In genomic region chr2:24754985-24755690, GRCh38 we compare ENCODE assay signal across 18 cellular contexts. TPM values are rescaled to one million over a fixed set of nuclear protein-coding genes. Genes with fewer than 3 reads are reported as not detected.
DNase-seq lines count a peak whose midpoint lies in the region; ATAC-seq, FAIRE-seq and TF ChIP-seq lines count a peak whose summit lies in the region.
"Had no signal": no experiment of that assay in that cellular context is flagged by ENCODE, and none has a peak within 500 bp of the region (broad histone marks: within the 10 kb centered on the region; RNA-seq: fewer than 3 reads in every experiment).

No MANE protein-coding gene starts in this region.

- no TSS peak for BruUV-seq in HepG2 (replicated peaks; lab: Mats Ljungman, UMichigan)

- TF ChIP-seq CTCF in HepG2 (CRISPR knock-in tag; IDR thresholded peaks at IDR 0.05), result no peak
- no peak for TF ChIP-seq CTCF in right lobe of liver (IDR thresholded peaks at IDR 0.05)
- no peak for TF ChIP-seq CTCF in bronchial epithelial cell (IDR thresholded peaks at IDR 0.05; ENCODE audit: insufficient read depth, low read length, severe bottlenecking)
- no peak for TF ChIP-seq CTCF in body of pancreas (IDR thresholded peaks at IDR 0.05)
- no peak for TF ChIP-seq CTCF in kidney (IDR thresholded peaks at IDR 0.05; ENCODE audit: borderline replicate concordance, extremely low read depth, insufficient read depth)

- H3K27ac ChIP-seq in HepG2 (ENCODE audit: extremely low read length, insufficient read depth, low read length) (no peak overlapping the region), right lobe of liver (no peak overlapping the region), body of pancreas (no peak overlapping the region), kidney (ENCODE audit: low read depth in 2 of 2, low read length in 2 of 2) (no peak overlapping the region)
- H3K27ac ChIP-seq: right atrium auricular region had no signal

- H3K4me2 ChIP-seq in HepG2 (ENCODE audit: low read depth, low read length), result no peak overlapping the region

- no peaks in the 10 kb centered on the region for H3K27me3 ChIP-seq in HepG2 (ENCODE audit: control insufficient read depth in 1 of 2, insufficient read depth in 2 of 2, low read length in 2 of 2)
- H3K27me3 ChIP-seq in right lobe of liver, result no peaks in the 10 kb centered on the region
- H3K27me3 ChIP-seq in bronchial epithelial cell (ENCODE audit: control insufficient read depth, insufficient read depth, low read length), result no peaks in the 10 kb centered on the region
- H3K27me3 ChIP-seq in body of pancreas, result no peaks in the 10 kb centered on the region
- H3K27me3 ChIP-seq: right atrium auricular region had no signal

- CTCF ChIA-PET in HepG2 (lab: Yijun Ruan, JAX; ENCODE audit: low intra/inter-chr PET ratio, low total read pairs), result no interaction called here

- no peaks in the 10 kb centered on the region for H4K20me1 ChIP-seq in HepG2 (ENCODE audit: insufficient read depth, low read length)

- TF ChIP-seq RAD21 in HepG2 (CRISPR knock-in tag; IDR thresholded peaks at IDR 0.05), result no peak

- no peaks in the 10 kb centered on the region for H3K79me2 ChIP-seq in HepG2 (ENCODE audit: insufficient read depth, low read length)

- in situ Hi-C loops in HepG2 (cut with HindIII; ENCODE audit: extremely low pct_ligation_motif_present, low pct_unique_long_range_greater_than_20kb), result no loop called here

- no peak for TF ChIP-seq EP300 in HepG2 (IDR thresholded peaks at IDR 0.05; ENCODE audit: low read depth in 2 of 2, low read length in 2 of 2)
- TF ChIP-seq EP300 in HepG2 (CRISPR knock-in tag; IDR thresholded peaks at IDR 0.05; ENCODE audit: borderline replicate concordance), result no peak

- no peaks in the 10 kb centered on the region for H3K9me3 ChIP-seq in HepG2 (ENCODE audit: low read length)
- H3K9me3 ChIP-seq in right lobe of liver, result no peaks in the 10 kb centered on the region
- no peaks in the 10 kb centered on the region for H3K9me3 ChIP-seq in body of pancreas
- H3K9me3 ChIP-seq in kidney (ENCODE audit: control insufficient read depth in 1 of 2, low read length in 2 of 2), result no peaks in the 10 kb centered on the region
- H3K9me3 ChIP-seq: right atrium auricular region had no signal

- H3K36me3 ChIP-seq in HepG2 (replicated peaks in 1 of 2; ENCODE audit: control insufficient read depth in 1 of 2, insufficient read depth in 2 of 2, low read length in 2 of 2) (peaks cover 0 to 12% of the 10 kb centered on the region in 2 experiments; a peak in 2 of 5 replicates), right lobe of liver (peaks cover 0 to 35% (median 12%) of the 10 kb centered on the region in 4 donors), bronchial epithelial cell (ENCODE audit: control insufficient read depth, insufficient read depth, low read length) (peaks cover 3% of the 10 kb centered on the region), body of pancreas (replicated peaks in 1 of 2; ENCODE audit: insufficient read depth in 1 of 2, low read depth in 2 of 2) (peaks cover 0 to 23% of the 10 kb centered on the region in 2 donors), kidney (ENCODE audit: control insufficient read depth in 1 of 2, insufficient read depth in 2 of 2, low read length in 2 of 2) (peaks cover 26 to 54% of the 10 kb centered on the region in 2 donors)

- FAIRE-seq in HepG2 (lab: Jason Lieb, UNC) (no peak), bronchial epithelial cell (lab: Jason Lieb, UNC) (no peak), kidney (lab: Jason Lieb, UNC) (no peak)
- FAIRE-seq: colon, HTR-8/SVneo had no signal

- 87% methylated on average over 3 of the region's 3 CpGs for WGBS in HepG2 (ENCODE audit: low lambda C conversion rate)
- WGBS in right lobe of liver (ENCODE audit: insufficient coverage, low coverage, low lambda C conversion rate, missing lambda C conversion rate), result 77% methylated on average over 3 of the region's 3 CpGs
- WGBS in body of pancreas, 2 donors, result 86% methylated on average over 3 of the region's 3 CpGs

- DNase-seq in HepG2 (ENCODE audit: low spot score), result peak; percentile 9
- no peak for DNase-seq in right lobe of liver
- peak; percentile 19 for DNase-seq in NCI-H2029 treated with DMSO at 0.1 percent for 48 hours (lab: John Stamatoyannopoulos, UW)
- peak; percentile 46 for DNase-seq in bronchial epithelial cell (ENCODE audit: low read depth)
- no peak for DNase-seq in body of pancreas
- no peak for DNase-seq in kidney
- DNase-seq: activated CD4-positive, alpha-beta memory T cell treated with anti-CD3 and anti-CD28 coated beads for 36 hours; activated T-cell treated with anti-CD3 and anti-CD28 coated beads, Interleukin-2, amount 50 U/mL, for 24 hours; CD4-positive, alpha-beta T cell; naive B cell; NCI-H1436 treated with DMSO at 0.1 percent for 48 hours; NCI-H524; Right ventricle myocardium superior; T-cell had no signal

- H3K9ac ChIP-seq in HepG2 (ENCODE audit: insufficient read depth, low read depth, low read length), result no peak overlapping the region
- H3K9ac ChIP-seq in kidney (ENCODE audit: low read length in 2 of 2), result no peak overlapping the region

- no peak for ATAC-seq in HepG2
- ATAC-seq in right lobe of liver, result no peak
- no peak for ATAC-seq in body of pancreas
- ATAC-seq in HG03354 (IDR thresholded peaks at IDR 0.05; ENCODE audit: poor library complexity, severe bottlenecking, unreplicated experiment), result no peak
- ATAC-seq: T-cell had no signal

- H3K4me3 ChIP-seq in HepG2 (replicated peaks in 1 of 3; ENCODE audit: insufficient read depth in 1 of 3, low read depth in 2 of 3, low read length in 3 of 3) (no peak overlapping the region), right lobe of liver (no peak overlapping the region), bronchial epithelial cell (ENCODE audit: low read depth, low read length) (no peak overlapping the region), body of pancreas (no peak overlapping the region), kidney (ENCODE audit: low read length in 2 of 2) (no peak overlapping the region)
- H3K4me3 ChIP-seq: right atrium auricular region had no signal

- H3K4me1 ChIP-seq in HepG2 (ENCODE audit: insufficient read depth, low read length) (peaks cover 15% of the 10 kb centered on the region), right lobe of liver (no peaks in the 10 kb centered on the region), body of pancreas (no peaks in the 10 kb centered on the region), kidney (ENCODE audit: control insufficient read depth in 1 of 2, insufficient read depth in 1 of 2, low read depth in 1 of 2, low read length in 2 of 2) (no peaks in the 10 kb centered on the region)
- H3K4me1 ChIP-seq: right atrium auricular region had no signal

- POLR2A ChIA-PET in HepG2 (lab: Yijun Ruan, JAX), result no interaction called here

- no peak overlapping the region for H2AFZ ChIP-seq in HepG2 (ENCODE audit: low read length)

- TF ChIP-seq POLR2A in HepG2 (IDR thresholded peaks at IDR 0.05; ENCODE audit: insufficient read depth in 1 of 2, low read depth in 2 of 2, low read length in 2 of 2) (no peak), right lobe of liver (IDR thresholded peaks at IDR 0.05) (no peak), body of pancreas (IDR thresholded peaks at IDR 0.05) (no peak)

- intact Hi-C loops in HepG2 (cut with micrococcal nuclease; ENCODE audit: unreplicated experiment), result no loop called here
- intact Hi-C loops in right lobe of liver (cut with DNase I), result no loop called here
- intact Hi-C loops in body of pancreas (cut with DNase I), result no loop called here
- intact Hi-C loops in kidney (cut with DNase I), result no loop called here

RNA-seq across cellular contexts. Expression of gene PTRHD1, which starts 38.1 kb away (rescaled TPM):
- total RNA-seq in HepG2 (2016; rRNA removed; fragmentation: Illumina TruSeq; extraction: Trizol), result 69.1 and 72.6 TPM in 2 replicates
- 60.4 and 67.3 TPM in 2 replicates for total RNA-seq in HepG2 (2016; cell fraction: cytosol; rRNA removed; fragmentation: Illumina TruSeq; extraction: Trizol; ENCODE audit: low read depth)
- total RNA-seq in HepG2 (2016; cell fraction: insoluble cytoplasmic fraction; rRNA removed; fragmentation: Illumina TruSeq; extraction: Trizol), result 72.7 and 87.7 TPM in 2 replicates
- 94.1 and 99.1 TPM in 2 replicates for total RNA-seq in HepG2 (2016; cell fraction: membrane; rRNA removed; fragmentation: Illumina TruSeq; extraction: Trizol)
- total RNA-seq in HepG2 (2016; cell fraction: nucleus; rRNA removed; fragmentation: Illumina TruSeq; extraction: Trizol), result 23.3 and 24.3 TPM in 2 replicates
- polyA plus RNA-seq in HepG2 (2011; rRNA removed), result 75.4 and 90.8 TPM in 2 replicates
- 56.6 and 90.9 TPM in 2 replicates for polyA plus RNA-seq in HepG2 (2011; cell fraction: cytosol; rRNA removed)
- polyA plus RNA-seq in HepG2 (2011; cell fraction: nucleus; rRNA removed), result 25.2 and 28.1 TPM in 2 replicates
- 66.4 and 75.5 TPM in 2 replicates for polyA plus RNA-seq in HepG2 (2012)
- polyA plus RNA-seq in HepG2 (2016; cell fraction: cytosol; fragmentation: Illumina TruSeq; extraction: Trizol; ENCODE audit: low read depth), result 77.6 and 78.5 TPM in 2 replicates
- polyA plus RNA-seq in HepG2 (2016; cell fraction: insoluble cytoplasmic fraction; fragmentation: Illumina TruSeq; extraction: Trizol; ENCODE audit: low read depth), result 76.5 and 83.9 TPM in 2 replicates
- 88.1 and 94.4 TPM in 2 replicates for polyA plus RNA-seq in HepG2 (2016; cell fraction: membrane; fragmentation: Illumina TruSeq; extraction: Trizol; ENCODE audit: low read depth)
- polyA plus RNA-seq in HepG2 (2016; cell fraction: nucleus; fragmentation: Illumina TruSeq; extraction: Trizol; ENCODE audit: insufficient read depth, low read depth), result 51.1 and 58.4 TPM in 2 replicates
- polyA minus RNA-seq in HepG2 (2011; rRNA and poly(A)+ RNA removed; ENCODE audit: low replicate concordance), result 41.5 and 57.2 TPM in 2 replicates
- polyA minus RNA-seq in HepG2 (2011; cell fraction: cytosol; rRNA and poly(A)+ RNA removed), result 8.2 and 15.7 TPM in 2 replicates
- 25.1 and 28.7 TPM in 2 replicates for polyA minus RNA-seq in HepG2 (2011; cell fraction: nucleus; rRNA and poly(A)+ RNA removed)
- total RNA-seq in right lobe of liver, result 10 to 100 TPM; 10.1 to 16.4 (median 15.3) TPM
- total RNA-seq in bronchial epithelial cell, result 11.8 and 13.8 TPM in 2 replicates
- total RNA-seq in body of pancreas, result 10 to 100 TPM; 13.7 to 15.5 TPM
- total RNA-seq in kidney, result 21.7 TPM
- polyA plus RNA-seq in kidney (ENCODE audit: insufficient read depth, low read depth, low replicate concordance), result 56.4 TPM

RNA-seq across cellular contexts. Expression of gene CENPO, which starts 38.1 kb away (rescaled TPM):
- total RNA-seq in HepG2 (2016; rRNA removed; fragmentation: Illumina TruSeq; extraction: Trizol) (35.5 and 41.4 TPM in 2 replicates), right lobe of liver (1 to 10 TPM; 1.6 to 6.0 (median 3.1) TPM), bronchial epithelial cell (1.6 and 1.8 TPM in 2 replicates), body of pancreas (1 to 10 TPM; 2.0 to 2.6 TPM), kidney (5.7 TPM)
- 8.3 and 11.5 TPM in 2 replicates for total RNA-seq in HepG2 (2016; cell fraction: cytosol; rRNA removed; fragmentation: Illumina TruSeq; extraction: Trizol; ENCODE audit: low read depth)
- total RNA-seq in HepG2 (2016; cell fraction: insoluble cytoplasmic fraction; rRNA removed; fragmentation: Illumina TruSeq; extraction: Trizol), result 35.8 and 39.7 TPM in 2 replicates
- total RNA-seq in HepG2 (2016; cell fraction: membrane; rRNA removed; fragmentation: Illumina TruSeq; extraction: Trizol), result 17.2 and 19.2 TPM in 2 replicates
- 37.7 and 41.8 TPM in 2 replicates for total RNA-seq in HepG2 (2016; cell fraction: nucleus; rRNA removed; fragmentation: Illumina TruSeq; extraction: Trizol)
- polyA plus RNA-seq in HepG2 (2011; rRNA removed) (15.0 and 19.7 TPM in 2 replicates), kidney (ENCODE audit: insufficient read depth, low read depth, low replicate concordance) (1.5 TPM)
- polyA plus RNA-seq in HepG2 (2011; cell fraction: cytosol; rRNA removed), result 11.4 and 14.1 TPM in 2 replicates
- 21.1 and 29.9 TPM in 2 replicates for polyA plus RNA-seq in HepG2 (2011; cell fraction: nucleus; rRNA removed)
- 7.0 and 12.0 TPM in 2 replicates for polyA plus RNA-seq in HepG2 (2012)
- polyA plus RNA-seq in HepG2 (2016; cell fraction: cytosol; fragmentation: Illumina TruSeq; extraction: Trizol; ENCODE audit: low read depth), result 4.1 and 8.1 TPM in 2 replicates
- 36.7 and 40.3 TPM in 2 replicates for polyA plus RNA-seq in HepG2 (2016; cell fraction: insoluble cytoplasmic fraction; fragmentation: Illumina TruSeq; extraction: Trizol; ENCODE audit: low read depth)
- polyA plus RNA-seq in HepG2 (2016; cell fraction: membrane; fragmentation: Illumina TruSeq; extraction: Trizol; ENCODE audit: low read depth), result 11.8 and 13.7 TPM in 2 replicates
- polyA plus RNA-seq in HepG2 (2016; cell fraction: nucleus; fragmentation: Illumina TruSeq; extraction: Trizol; ENCODE audit: insufficient read depth, low read depth), result 53.5 and 60.4 TPM in 2 replicates
- polyA minus RNA-seq in HepG2 (2011; rRNA and poly(A)+ RNA removed; ENCODE audit: low replicate concordance), result 43.4 and 73.1 TPM in 2 replicates
- 7.8 and 14.2 TPM in 2 replicates for polyA minus RNA-seq in HepG2 (2011; cell fraction: cytosol; rRNA and poly(A)+ RNA removed)
- polyA minus RNA-seq in HepG2 (2011; cell fraction: nucleus; rRNA and poly(A)+ RNA removed), result 38.0 and 52.5 TPM in 2 replicates

Comparison
In these comparisons a context has a peak if more than half of its experiments do, and no peak if none do; other contexts are left out.
1. DNase-seq: peak in HepG2 (single experiment), NCI-H2029 treated with DMSO at 0.1 percent for 48 hours (single experiment) and bronchial epithelial cell (single experiment); none in right lobe of liver (0 of 3), body of pancreas (0 of 4) and kidney (single experiment).